Comparison of ENCODE assay signal across 13 cellular contexts in the genomic region with DNA sequence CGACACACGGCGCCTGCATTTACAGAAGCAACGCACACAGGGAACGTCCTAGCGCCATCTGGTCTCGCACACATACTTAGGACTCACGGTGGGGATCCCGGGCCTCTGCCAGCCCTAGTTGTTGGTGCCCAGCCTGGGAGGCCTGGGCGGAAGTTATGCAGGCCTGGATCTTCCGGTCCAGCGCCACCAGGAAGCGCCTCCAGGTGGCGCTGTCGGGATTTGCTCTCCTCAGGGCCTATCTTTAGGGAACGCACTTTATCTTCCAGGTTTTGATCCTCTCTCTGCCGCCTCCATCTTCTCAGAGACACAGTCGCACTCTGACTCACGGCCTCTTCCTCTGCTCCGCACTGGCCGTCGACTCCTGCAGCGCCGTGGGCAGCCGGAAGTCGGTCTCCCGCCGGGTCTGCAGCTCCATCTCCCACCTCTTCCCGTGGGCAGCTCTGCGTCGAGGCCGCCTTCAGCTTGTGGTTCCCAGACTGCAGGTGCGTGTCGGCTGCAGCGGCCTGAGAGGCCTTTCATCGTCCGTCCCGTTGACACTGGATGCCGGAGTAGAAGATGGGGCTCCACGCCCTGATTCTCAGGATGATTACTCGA.
A peak's percentile ranks its signal among the peaks of the same experiment; 100 is the strongest.
DNase-seq lines count a peak whose midpoint lies in the region; FAIRE-seq and TF ChIP-seq lines count a peak whose summit lies in the region.
"Had no signal": no experiment of that assay in that cellular context is flagged by ENCODE, and none has a peak within 500 bp of the region (broad histone marks: within the 10 kb centered on the region; RNA-seq: fewer than 3 reads in every experiment).

No MANE protein-coding gene starts in this region.

- no peaks in the 10 kb centered on the region for H3K36me3 ChIP-seq in OCI-LY3 (replicated peaks; ENCODE audit: low read depth, low read length)
- no peaks in the 10 kb centered on the region for H3K36me3 ChIP-seq in brain microvascular endothelial cell (replicated peaks)

- H4K20me1 ChIP-seq in OCI-LY3 (ENCODE audit: insufficient read depth, low read length), result no peaks in the 10 kb centered on the region

- H2AFZ ChIP-seq in OCI-LY3 (ENCODE audit: low read depth, low read length), result no peak overlapping the region

- H3K79me2 ChIP-seq in OCI-LY3 (ENCODE audit: low read length), result no peaks in the 10 kb centered on the region

- H3K27me3 ChIP-seq in OCI-LY3 (ENCODE audit: low read depth, low read length), result peaks cover 3% of the 10 kb centered on the region; the same call in 1 of the 2 replicates
- H3K27me3 ChIP-seq in brain microvascular endothelial cell (replicated peaks), result no peaks in the 10 kb centered on the region

- peak; percentile 31 for DNase-seq in DMS53 (lab: John Stamatoyannopoulos, UW)
- DNase-seq in DMS53 treated with DMSO at 0.1 percent for 48 hours (lab: John Stamatoyannopoulos, UW; ENCODE audit: unreplicated experiment), result no peak
- peak; percentile 35 for DNase-seq in GM12891 (ENCODE audit: insufficient read length, low spot score)
- no peak for DNase-seq in brain microvascular endothelial cell
- DNase-seq in NOMO-1 (lab: John Stamatoyannopoulos, UW; ENCODE audit: unreplicated experiment in 2 of 2), result no peak
- no peak for DNase-seq in 8988T
- no peak for DNase-seq in NCI-H345 (lab: John Stamatoyannopoulos, UW)
- DNase-seq: NCI-H1436, retina had no signal

- FAIRE-seq in GM12891 (lab: Jason Lieb, UNC), result no peak
- FAIRE-seq: astrocyte, endometrium had no signal

- no peak overlapping the region for H3K4me2 ChIP-seq in OCI-LY3 (ENCODE audit: low read length)

- no peak for TF ChIP-seq POLR2A in GM12891 (IDR thresholded peaks at IDR 0.05; ENCODE audit: low read depth, low read length)

- H3K9me3 ChIP-seq in OCI-LY3 (ENCODE audit: insufficient read depth, low read length), result no peaks in the 10 kb centered on the region

- TF ChIP-seq CTCF in OCI-LY3 (IDR thresholded peaks at IDR 0.05; ENCODE audit: low read depth, low read length) (peak; percentile 40; the same call in 1 of the 2 replicates), brain microvascular endothelial cell (IDR thresholded peaks at IDR 0.05; ENCODE audit: low read depth, low read length, missing control alignments) (peak; percentile 11)

- H3K27ac ChIP-seq in OCI-LY3 (ENCODE audit: low read length) (no peak overlapping the region), brain microvascular endothelial cell (no peak overlapping the region)
- H3K27ac ChIP-seq: HL-60 had no signal

- in situ Hi-C loops in brain microvascular endothelial cell (cut with HindIII; ENCODE audit: low pct_ligation_motif_present, low sequenced_read_pairs), result no loop called here

- H3K9ac ChIP-seq in OCI-LY3 (ENCODE audit: low read length), result no peak overlapping the region

- H3K4me3 ChIP-seq in OCI-LY3 (ENCODE audit: low read length) (no peak overlapping the region), brain microvascular endothelial cell (ENCODE audit: low read depth, low read length) (no peak overlapping the region)

- no peaks in the 10 kb centered on the region for H3K4me1 ChIP-seq in OCI-LY3 (ENCODE audit: low read length)

TF ChIP-seq in GM12891, 5 proteins besides CTCF, POLR2A, EP300 and RAD21:
- no peak for TF ChIP-seq SPI1 (IDR thresholded peaks at IDR 0.05; ENCODE audit: low read depth, low read length)
- no peak for TF ChIP-seq POLR2AphosphoS5 (IDR thresholded peaks at IDR 0.05; ENCODE audit: low read depth, low read length)
- TF ChIP-seq POU2F2 (IDR thresholded peaks at IDR 0.05; ENCODE audit: low read depth, low read length), result no peak
- no peak for TF ChIP-seq PAX5 (IDR thresholded peaks at IDR 0.05; ENCODE audit: insufficient read depth, low read length, severe bottlenecking)
- no peak for TF ChIP-seq TAF1 (IDR thresholded peaks at IDR 0.05; ENCODE audit: low read depth, low read length)

Comparison
In these comparisons a context has a peak if more than half of its experiments do, and no peak if none do; other contexts are left out.
1. DNase-seq: peak in DMS53 (single experiment) and GM12891 (single experiment); none in DMS53 treated with DMSO at 0.1 percent for 48 hours (single experiment), brain microvascular endothelial cell (single experiment), NOMO-1 (0 of 2), 8988T (single experiment) and NCI-H345 (single experiment).